In genomic region chr17:1003972-1004768, GRCh38 we compare ENCODE assay signal across 16 cellular contexts. TPM values are rescaled to one million over a fixed set of nuclear protein-coding genes. Genes with fewer than 3 reads are reported as not detected.
A peak's percentile ranks its signal among the peaks of the same experiment; 100 is the strongest.
DNase-seq lines count a peak whose midpoint lies in the region; ATAC-seq, FAIRE-seq and TF ChIP-seq lines count a peak whose summit lies in the region.
"Had no signal": no experiment of that assay in that cellular context is flagged by ENCODE, and none has a peak within 500 bp of the region (broad histone marks: within the 10 kb centered on the region; RNA-seq: fewer than 3 reads in every experiment).

No MANE protein-coding gene starts in this region.

- TF ChIP-seq CTCF in ascending aorta (IDR thresholded peaks at IDR 0.05) = no peak

- peak; percentile 16 for FAIRE-seq in HTR-8/SVneo (lab: Jason Lieb, UNC)

- DNase-seq in HTR-8/SVneo (ENCODE audit: insufficient read length, low spot score) (no peak), ascending aorta (ENCODE audit: low spot score in 2 of 2) (peak in 1 of 2 donors; percentile 63), iris pigment epithelial cell (ENCODE audit: low read depth) (peak; percentile 29), superior temporal gyrus (ENCODE audit: extremely low spot score) (peak; percentile 43), NCI-H748 treated with DMSO at 0.1 percent for 48 hours (lab: John Stamatoyannopoulos, UW) (no peak), SHP77 treated with DMSO at 0.1 percent for 48 hours (lab: John Stamatoyannopoulos, UW) (no peak)
- DNase-seq: activated CD4-positive, alpha-beta T cell treated with anti-CD3 and anti-CD28 coated beads for 4 hours; NCI-H2081; stimulated activated CD4-positive, alpha-beta T cell treated with anti-CD3 and anti-CD28 coated beads, Interleukin-4, amount 100 ng/mL, for 4 hours; stimulated activated naive CD8-positive, alpha-beta T cell treated with anti-CD3 and anti-CD28 coated beads, Interleukin-15, Interleukin-2, amounts not matched to agents 100 U/mL and 50 U/mL, for 24 hours; T-cell had no signal

- H3K27me3 ChIP-seq in ascending aorta = no peaks in the 10 kb centered on the region

- peak overlapping the region; percentile 84 to 89 for H3K27ac ChIP-seq in ascending aorta
- H3K27ac ChIP-seq: epithelial cell of prostate, KMS-11 had no signal

- H3K4me3 ChIP-seq in ascending aorta = no peak overlapping the region

- intact Hi-C loops in ascending aorta (cut with DNase I) = loop anchor here (2.0 kb wide), 1 partner anchor 27 kb away; no protein-coding TSS in a partner anchor

- ATAC-seq in HG03108 (IDR thresholded peaks at IDR 0.05; ENCODE audit: unreplicated experiment) (no peak), GM19455 (IDR thresholded peaks at IDR 0.05; ENCODE audit: unreplicated experiment) (no peak)
- ATAC-seq: activated T-helper 17 cell treated with anti-CD3 and anti-CD28 coated beads, Interleukin-2, amount 50 U/mL, for 72 hours; T-cell had no signal

- no peaks in the 10 kb centered on the region for H3K9me3 ChIP-seq in ascending aorta

- H3K36me3 ChIP-seq in ascending aorta = peaks cover 14 to 44% of the 10 kb centered on the region in 2 donors

- peaks cover 58 to 81% of the 10 kb centered on the region in 2 donors for H3K4me1 ChIP-seq in ascending aorta

RNA-seq across cellular contexts. Expression of gene TIMM22, which starts 7.2 kb away (rescaled TPM):
- 12.1 TPM for total RNA-seq in ascending aorta

RNA-seq across cellular contexts. Expression of gene NXN, which starts 24.6 kb away (rescaled TPM):
- 67.3 TPM for total RNA-seq in ascending aorta

Comparison
In these comparisons a context has a peak if more than half of its experiments do, and no peak if none do; other contexts are left out.
1. DNase-seq: peak in iris pigment epithelial cell (single experiment) and superior temporal gyrus (single experiment); none in HTR-8/SVneo (single experiment), NCI-H748 treated with DMSO at 0.1 percent for 48 hours (single experiment) and SHP77 treated with DMSO at 0.1 percent for 48 hours (single experiment).